ENCODE assay signal across 8 cellular contexts in genomic region chr16:19601083-19601976, GRCh38. TPM values are rescaled to one million over a fixed set of nuclear protein-coding genes. Genes with fewer than 3 reads are reported as not detected.
DNase-seq lines count a peak whose midpoint lies in the region; ATAC-seq and TF ChIP-seq lines count a peak whose summit lies in the region.

No MANE protein-coding gene starts in this region.

- H3K9ac ChIP-seq in mesendoderm (ENCODE audit: low read length): no peak overlapping the region

- no peak overlapping the region for H4K5ac ChIP-seq in mesendoderm (ENCODE audit: low read length)

- no peak overlapping the region for H2BK120ac ChIP-seq in mesendoderm (ENCODE audit: low read depth, low read length)

- no peaks in the 10 kb centered on the region for H3K4me1 ChIP-seq in RWPE2 (ENCODE audit: insufficient read depth, poor library complexity, severe bottlenecking)
- no peaks in the 10 kb centered on the region for H3K4me1 ChIP-seq in mesendoderm (ENCODE audit: control insufficient read depth, low read depth, low read length)

- H3K79me2 ChIP-seq in mesendoderm (ENCODE audit: control insufficient read depth, insufficient read depth, low read length): no peaks in the 10 kb centered on the region

- H2AK5ac ChIP-seq in mesendoderm (ENCODE audit: low read length): no peak overlapping the region

- H3K4me2 ChIP-seq in mesendoderm (ENCODE audit: low read length): no peak overlapping the region

- H2BK15ac ChIP-seq in mesendoderm (replicated peaks; ENCODE audit: low read depth): no peak overlapping the region

- ATAC-seq in RWPE2 (ENCODE audit: low read depth): no peak
- ATAC-seq in GM21515 (IDR thresholded peaks at IDR 0.05; ENCODE audit: unreplicated experiment): no peak
- ATAC-seq in GM18519 (IDR thresholded peaks at IDR 0.05; ENCODE audit: low FRiP score, unreplicated experiment): no peak

- H3K27me3 ChIP-seq in RWPE2 (ENCODE audit: insufficient read depth, poor library complexity, severe bottlenecking) (no peaks in the 10 kb centered on the region), mesendoderm (ENCODE audit: insufficient read depth, low read length, poor library complexity) (no peaks in the 10 kb centered on the region)

- no peak overlapping the region for H2BK5ac ChIP-seq in mesendoderm (ENCODE audit: low read length)

- no peaks in the 10 kb centered on the region for H3K9me3 ChIP-seq in RWPE2 (ENCODE audit: severe bottlenecking)

- H3K4me3 ChIP-seq in RWPE2 (ENCODE audit: severe bottlenecking) (no peak overlapping the region), choroid plexus epithelial cell (ENCODE audit: low read depth, low read length) (no peak overlapping the region), mesendoderm (ENCODE audit: low read length) (no peak overlapping the region)

- WGBS in mesendoderm (ENCODE audit: extremely low coverage, insufficient coverage, low lambda C conversion rate): no CpG with 5 or more reads among the region's 13 CpGs

- H3K27ac ChIP-seq in RWPE2 (ENCODE audit: poor library complexity, severe bottlenecking): no peak overlapping the region
- H3K27ac ChIP-seq in mesendoderm (ENCODE audit: low read depth, low read length): no peak overlapping the region

- TF ChIP-seq CTCF in RWPE2 (IDR thresholded peaks at IDR 0.05; ENCODE audit: poor library complexity, severe bottlenecking) (peak; percentile 77), choroid plexus epithelial cell (conservative IDR thresholded peaks at IDR 0.05; ENCODE audit: low read depth, low read length) (peak; percentile 81)

- H3K56ac ChIP-seq in mesendoderm (ENCODE audit: low read length): peak overlapping the region; percentile 47

- H3K4ac ChIP-seq in mesendoderm (ENCODE audit: low read depth, low read length): no peak overlapping the region

- H3K36me3 ChIP-seq in RWPE2 (ENCODE audit: low read depth): no peaks in the 10 kb centered on the region; the same call in 1 of the 2 replicates
- no peaks in the 10 kb centered on the region for H3K36me3 ChIP-seq in mesendoderm (ENCODE audit: control insufficient read depth, insufficient read depth, low read length)

- H3K18ac ChIP-seq in mesendoderm (ENCODE audit: low read length): no peak overlapping the region

- no peak overlapping the region for H3K23ac ChIP-seq in mesendoderm (ENCODE audit: low read length)

- DNase-seq in DMS 273 (lab: John Stamatoyannopoulos, UW; ENCODE audit: unreplicated experiment): peak; percentile 61
- DNase-seq in DMS 273 treated with DMSO at 0.1 percent for 48 hours (lab: John Stamatoyannopoulos, UW): no peak
- peak; percentile 68 for DNase-seq in HT-29 (ENCODE audit: low spot score)
- no peak for DNase-seq in RWPE2 (ENCODE audit: low spot score)
- peak; percentile 70 for DNase-seq in choroid plexus epithelial cell (ENCODE audit: low read depth)
- peak; percentile 54 for DNase-seq in mesendoderm

- no peak overlapping the region for H4K8ac ChIP-seq in mesendoderm (ENCODE audit: low read depth, low read length)

- H3K79me1 ChIP-seq in mesendoderm (ENCODE audit: low read length): no peaks in the 10 kb centered on the region

RNA-seq across cellular contexts. Expression of gene VPS35L, which starts 45.8 kb away (rescaled TPM):
- total RNA-seq in HT-29 (2014; rRNA removed; shearing (Covaris generic)): 0.65 and 1.7 TPM in 2 replicates
- 29.5 TPM for polyA plus RNA-seq in mesendoderm (2013, experiment 1 of 2)
- 30.1 TPM for polyA plus RNA-seq in mesendoderm (2013, experiment 2 of 2)

Comparison
In these comparisons a context has a peak if more than half of its experiments do, and no peak if none do; other contexts are left out.
1. DNase-seq: peak in DMS 273 (single experiment), HT-29 (single experiment), choroid plexus epithelial cell (single experiment) and mesendoderm (single experiment); none in DMS 273 treated with DMSO at 0.1 percent for 48 hours (single experiment) and RWPE2 (single experiment).